8 cellular contexts compared by ENCODE assay signal in the genomic region with DNA sequence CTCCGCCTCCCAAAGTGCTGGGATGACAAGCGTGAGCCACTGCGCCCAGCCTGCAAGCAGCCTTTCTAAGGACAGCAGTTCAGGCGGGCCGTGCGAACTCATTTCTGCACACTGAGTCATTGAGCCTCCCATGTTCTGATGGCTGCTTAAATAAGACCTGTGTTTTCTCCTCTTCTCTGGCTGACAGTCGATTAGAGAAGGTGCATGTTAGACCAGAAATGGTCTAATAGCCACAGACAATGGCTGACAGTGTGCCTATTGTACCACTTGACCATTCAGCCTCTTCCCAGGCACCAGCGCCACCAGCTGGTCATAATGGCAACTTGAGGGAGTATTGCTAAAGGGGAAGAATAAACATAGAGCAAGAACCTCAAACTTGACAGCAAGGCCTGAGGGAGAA. TPM values are rescaled to one million over a fixed set of nuclear protein-coding genes. Genes with fewer than 3 reads are reported as not detected.
DNase-seq lines count a peak whose midpoint lies in the region; ATAC-seq and TF ChIP-seq lines count a peak whose summit lies in the region.

No MANE protein-coding gene starts in this region.

- H3K36me3 Mint-ChIP-seq in immature natural killer cell = no peaks in the 10 kb centered on the region

- DNase-seq in AML-193 (lab: John Stamatoyannopoulos, UW) (peak; percentile 35 to 58), M059J (ENCODE audit: low read depth) (peak; percentile 75), globus pallidus (ENCODE audit: low spot score) (peak; percentile 80), retina (peak; percentile 44), immature natural killer cell (no peak), GF-D8 (lab: John Stamatoyannopoulos, UW) (no peak)

- no peak overlapping the region for H3K4me3 Mint-ChIP-seq in immature natural killer cell

- H3K27ac Mint-ChIP-seq in immature natural killer cell = peak overlapping the region in 2 of 6 donors; percentile 8 to 29

- peaks cover 14 to 17% of the 10 kb centered on the region in 2 donors for H3K4me1 Mint-ChIP-seq in immature natural killer cell

- H3K9me3 Mint-ChIP-seq in immature natural killer cell = no peaks in the 10 kb centered on the region

- H3K27me3 Mint-ChIP-seq in immature natural killer cell (ENCODE audit: low read depth in 3 of 3) = peaks cover 0 to 3% (median 2%) of the 10 kb centered on the region in 3 donors

- TF ChIP-seq CTCF in VCaP (conservative IDR thresholded peaks at IDR 0.05) = peak; percentile 31; the same call in 1 of the 2 replicates

- no peak overlapping the region for H3K27ac ChIP-seq in VCaP

- ATAC-seq in GM18519 (IDR thresholded peaks at IDR 0.05; ENCODE audit: low FRiP score, unreplicated experiment) = peak; percentile 37

RNA-seq across cellular contexts. Expression of gene CST11, which starts 6.2 kb away (rescaled TPM):
- total RNA-seq in M059J (2014; rRNA removed; shearing (Covaris generic)) = not detected in 2 replicates
- not detected for polyA plus RNA-seq in immature natural killer cell

RNA-seq across cellular contexts. Expression of gene CSTL1, which starts 7.0 kb away (rescaled TPM):
- total RNA-seq in M059J (2014; rRNA removed; shearing (Covaris generic)) = not detected in 2 replicates
- not detected for polyA plus RNA-seq in immature natural killer cell

RNA-seq across cellular contexts. Expression of gene NAPB, which starts 25.2 kb away (rescaled TPM):
- 7.4 and 9.6 TPM in 2 replicates for total RNA-seq in M059J (2014; rRNA removed; shearing (Covaris generic))
- 10 to 100 TPM in 1 of 3 donors, 1 to 10 TPM in 2; 6.1 to 11.2 (median 7.0) TPM for polyA plus RNA-seq in immature natural killer cell

RNA-seq across cellular contexts. Expression of gene CST8, which starts 44.4 kb away (rescaled TPM):
- total RNA-seq in M059J (2014; rRNA removed; shearing (Covaris generic)) = not detected in 2 replicates
- polyA plus RNA-seq in immature natural killer cell = not detected

Comparison
In these comparisons a context has a peak if more than half of its experiments do, and no peak if none do; other contexts are left out.
1. DNase-seq: peak in AML-193 (2 of 2), M059J (single experiment), globus pallidus (single experiment) and retina (single experiment); none in immature natural killer cell (0 of 3) and GF-D8 (single experiment).